In the genomic region with DNA sequence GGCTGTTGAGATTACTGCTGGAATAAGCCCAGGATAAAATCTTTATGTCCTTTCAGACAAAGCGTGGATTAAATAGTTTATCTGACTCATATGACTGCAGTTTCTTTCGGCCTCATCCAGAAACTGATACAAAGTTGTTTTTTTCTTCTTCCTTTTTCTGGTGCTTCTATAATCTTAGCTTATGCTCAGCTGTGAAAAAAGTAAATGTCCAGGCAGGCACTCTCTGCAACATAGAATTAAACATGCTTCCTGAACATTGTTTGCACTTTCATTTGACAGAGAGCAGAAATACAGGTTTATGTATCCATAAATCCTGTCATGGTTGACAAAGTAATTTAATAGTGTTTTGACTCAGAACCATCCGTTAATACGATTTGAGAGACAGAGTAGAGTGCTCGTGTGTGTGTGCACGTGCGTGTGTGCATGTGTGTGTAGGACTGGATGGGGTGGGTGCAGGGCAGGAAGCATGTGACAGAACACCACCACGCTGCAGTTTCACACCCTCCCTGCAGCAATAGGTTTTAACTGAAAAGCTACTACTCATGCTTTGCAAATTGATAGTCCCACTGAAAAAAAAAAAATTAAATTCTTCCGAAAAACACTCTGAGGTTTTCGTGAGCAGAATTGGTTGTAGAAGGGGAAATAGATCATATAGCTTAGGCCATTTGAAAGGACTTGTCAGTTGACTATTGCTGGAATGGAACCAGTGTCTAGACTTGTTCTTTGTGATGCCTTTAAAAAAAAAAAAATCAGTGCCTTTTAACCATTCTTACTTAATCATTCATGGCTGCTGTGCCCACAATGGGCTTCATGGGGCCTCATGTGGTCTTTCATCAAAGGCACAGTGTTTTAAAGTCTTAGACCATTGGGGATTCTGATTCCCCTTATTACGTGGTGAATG, we compare ENCODE assay signal across 8 cellular contexts.
DNase-seq lines count a peak whose midpoint lies in the region; ATAC-seq lines count a peak whose summit lies in the region.

No MANE protein-coding gene starts in this region.

- peaks cover 35% of the 10 kb centered on the region for H3K4me1 Mint-ChIP-seq in activated CD4-positive, alpha-beta memory T cell treated with anti-CD3 and anti-CD28 coated beads, Interleukin-2, amount 10 ng/mL, durations not matched to agents 7 days and 5 days

- DNase-seq in NCI-H1694 treated with DMSO at 0.1 percent for 48 hours (lab: John Stamatoyannopoulos, UW) = peak; percentile 39
- peak; percentile 75 for DNase-seq in activated CD4-positive, alpha-beta memory T cell treated with anti-CD3 and anti-CD28 coated beads, Interleukin-2, amount 10 ng/mL, durations not matched to agents 7 days and 5 days
- DNase-seq in retina = peak; percentile 55
- no peak for DNase-seq in HUDEP-2 (lab: John Stamatoyannopoulos, UW; ENCODE audit: unreplicated experiment in 76 of 76)
- no peak for DNase-seq in T1000 (lab: John Stamatoyannopoulos, UW)

- H3K36me3 ChIP-seq in esophagus (ENCODE audit: control insufficient read depth in 2 of 2, insufficient read depth in 2 of 2, low read length in 1 of 2) = no peaks in the 10 kb centered on the region

- H3K27me3 ChIP-seq in esophagus (ENCODE audit: control insufficient read depth in 1 of 2, insufficient read depth in 2 of 2, low read length in 2 of 2) = no peaks in the 10 kb centered on the region

- ATAC-seq in GM18508 (IDR thresholded peaks at IDR 0.05; ENCODE audit: insufficient read depth, unreplicated experiment) = peak; percentile 70
- peak; percentile 95 for ATAC-seq in HG02759 (IDR thresholded peaks at IDR 0.05; ENCODE audit: unreplicated experiment)

- CTCF ChIA-PET in activated CD4-positive, alpha-beta memory T cell treated with anti-CD3 and anti-CD28 coated beads, Interleukin-2, amount 10 ng/mL, durations not matched to agents 7 days and 5 days (lab: Charles Lee) = interaction anchor here (0.9 to 1.6 kb wide), 4 partner anchors 14 to 151 kb away, joined by 3 to 4 read pairs (median 3); no protein-coding TSS in a partner anchor

- H3K36me3 Mint-ChIP-seq in activated CD4-positive, alpha-beta memory T cell treated with anti-CD3 and anti-CD28 coated beads, Interleukin-2, amount 10 ng/mL, durations not matched to agents 7 days and 5 days (ENCODE audit: low read depth) = peaks cover 9% of the 10 kb centered on the region

- H3K27me3 Mint-ChIP-seq in activated CD4-positive, alpha-beta memory T cell treated with anti-CD3 and anti-CD28 coated beads, Interleukin-2, amount 10 ng/mL, durations not matched to agents 7 days and 5 days = no peaks in the 10 kb centered on the region

- H3K27ac Mint-ChIP-seq in activated CD4-positive, alpha-beta memory T cell treated with anti-CD3 and anti-CD28 coated beads, Interleukin-2, amount 10 ng/mL, durations not matched to agents 7 days and 5 days = peak overlapping the region; percentile 49

- H3K9me3 ChIP-seq in esophagus (ENCODE audit: control insufficient read depth in 2 of 2, insufficient read depth in 1 of 2, low read depth in 1 of 2, low read length in 1 of 2) = no peaks in the 10 kb centered on the region

- POLR2A ChIA-PET in activated CD4-positive, alpha-beta memory T cell treated with anti-CD3 and anti-CD28 coated beads, Interleukin-2, amount 10 ng/mL, durations not matched to agents 7 days and 5 days (lab: Charles Lee) = interaction anchor here (0.6 to 1.5 kb wide), 7 partner anchors 16 to 139 kb away, joined by 3 to 7 read pairs (median 3); a partner anchor contains a TSS

- H3K4me1 ChIP-seq in esophagus (ENCODE audit: control insufficient read depth in 2 of 2, insufficient read depth in 2 of 2, low read length in 1 of 2) = peaks cover 0 to 5% of the 10 kb centered on the region in 2 donors

- no peak overlapping the region for H3K4me3 ChIP-seq in esophagus (ENCODE audit: low read depth in 1 of 2, low read length in 2 of 2)

- H3K9me3 Mint-ChIP-seq in activated CD4-positive, alpha-beta memory T cell treated with anti-CD3 and anti-CD28 coated beads, Interleukin-2, amount 10 ng/mL, durations not matched to agents 7 days and 5 days = no peaks in the 10 kb centered on the region

- 9 to 24% methylated on average over 11 of the region's 11 CpGs for WGBS in esophagus, 2 donors

- peak overlapping the region; percentile 58 for H3K4me3 Mint-ChIP-seq in activated CD4-positive, alpha-beta memory T cell treated with anti-CD3 and anti-CD28 coated beads, Interleukin-2, amount 10 ng/mL, durations not matched to agents 7 days and 5 days

- H3K27ac ChIP-seq in esophagus (ENCODE audit: low read depth in 2 of 2, low read length in 1 of 2) = peak overlapping the region; percentile 66 to 84

Comparison
In these comparisons a context has a peak if more than half of its experiments do, and no peak if none do; other contexts are left out.
1. DNase-seq: peak in NCI-H1694 treated with DMSO at 0.1 percent for 48 hours (single experiment), activated CD4-positive, alpha-beta memory T cell treated with anti-CD3 and anti-CD28 coated beads, Interleukin-2, amount 10 ng/mL, durations not matched to agents 7 days and 5 days (single experiment) and retina (single experiment); none in HUDEP-2 (0 of 76) and T1000 (single experiment).